ENCODE assay signal across 1 cellular context in genomic region chr7:1602386-1602785, GRCh38.
TF ChIP-seq lines count a peak whose summit lies in the region.

No MANE protein-coding gene starts in this region.

TF ChIP-seq in WTC11, 78 proteins besides CTCF, POLR2A, EP300 and RAD21 (continued from another document):
- TF ChIP-seq TCF7 (CRISPR knock-in tag; IDR thresholded peaks at IDR 0.05; ENCODE audit: low read depth): no peak
- TF ChIP-seq ETV6 (CRISPR knock-in tag; IDR thresholded peaks at IDR 0.05): no peak
- TF ChIP-seq ELF4 (CRISPR knock-in tag; IDR thresholded peaks at IDR 0.05; ENCODE audit: low read depth): no peak
